Comparison of ENCODE assay signal across 8 cellular contexts in the genomic region with DNA sequence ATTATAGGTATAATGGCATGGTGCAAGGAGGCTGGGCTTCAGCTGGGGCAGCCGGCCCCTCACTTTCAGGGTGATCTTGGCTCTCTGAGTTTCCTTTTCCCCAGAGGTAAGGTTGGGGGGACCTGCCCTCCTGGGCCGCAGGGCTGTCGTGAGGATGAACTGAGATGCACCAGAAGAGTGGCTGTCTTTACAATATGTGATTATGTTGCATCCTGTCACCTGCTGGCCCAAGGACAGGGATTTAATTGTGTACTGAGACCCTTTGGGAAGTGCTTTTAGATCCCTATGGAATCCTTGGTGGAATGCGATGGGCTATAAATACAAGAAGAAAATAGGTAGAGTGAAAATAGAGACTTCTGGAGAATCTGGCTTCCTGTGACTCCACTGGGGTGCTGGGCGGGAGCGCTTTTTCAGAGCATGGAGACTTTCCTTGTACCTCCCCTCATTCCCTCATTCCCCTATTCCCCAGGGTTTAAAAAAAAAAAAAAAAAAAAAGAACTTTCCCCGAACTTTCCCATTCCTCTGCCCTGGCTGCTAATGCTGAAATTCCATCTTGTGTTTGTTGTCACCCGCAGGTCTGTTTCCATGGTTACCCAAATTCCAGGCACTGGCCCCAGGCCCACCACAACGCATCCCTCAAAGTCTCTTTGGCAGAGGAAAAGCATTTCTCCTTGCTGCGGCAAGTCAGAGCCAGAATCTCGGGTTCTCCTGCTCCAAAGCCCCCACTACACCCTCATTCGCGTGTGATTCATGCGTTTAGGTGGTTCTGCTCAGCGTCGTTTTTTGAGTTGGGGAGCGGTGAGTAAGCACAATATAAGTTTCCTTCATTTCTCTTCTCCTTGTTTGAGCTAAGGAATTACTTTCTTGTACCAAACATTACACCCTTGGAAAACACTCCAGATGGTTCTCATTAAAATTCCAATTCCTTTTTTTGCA. TPM values are rescaled to one million over a fixed set of nuclear protein-coding genes. Genes with fewer than 3 reads are reported as not detected.
DNase-seq lines count a peak whose midpoint lies in the region; TF ChIP-seq lines count a peak whose summit lies in the region.

No MANE protein-coding gene starts in this region.

- peak; percentile 63 for DNase-seq in H4 (ENCODE audit: low spot score)
- peak; percentile 95 to 99 for DNase-seq in cardiac fibroblast (ENCODE audit: low read depth in 2 of 2)
- DNase-seq in islet precursor cell, result peak; percentile 97
- peak; percentile 11 for DNase-seq in smooth muscle cell (lab: John Stamatoyannopoulos, UW; ENCODE audit: unreplicated experiment)
- no peak for DNase-seq in NCI-H187 (lab: John Stamatoyannopoulos, UW)
- DNase-seq in GM20000 (ENCODE audit: low spot score), result no peak
- no peak for DNase-seq in NCI-H146 treated with DMSO at 0.1 percent for 48 hours (lab: John Stamatoyannopoulos, UW; ENCODE audit: unreplicated experiment)
- no peak for DNase-seq in KBM-7

- no peaks in the 10 kb centered on the region for H4K20me1 ChIP-seq in smooth muscle cell (ENCODE audit: low read depth)

- no peaks in the 10 kb centered on the region for H3K27me3 ChIP-seq in smooth muscle cell (ENCODE audit: low read depth)

- H3K4me1 ChIP-seq in smooth muscle cell (ENCODE audit: low read depth), result peaks cover 43% of the 10 kb centered on the region

- 19% methylated on average over 17 of the region's 17 CpGs for WGBS in smooth muscle cell (ENCODE audit: low lambda C conversion rate)

- H3K27ac ChIP-seq in smooth muscle cell (ENCODE audit: low read depth), result peak overlapping the region; percentile 93

- H2AFZ ChIP-seq in smooth muscle cell (ENCODE audit: low read depth), result no peak overlapping the region

- peaks cover 27% of the 10 kb centered on the region for H3F3A ChIP-seq in smooth muscle cell (ENCODE audit: low read depth)

- H3K9ac ChIP-seq in smooth muscle cell (ENCODE audit: low read depth), result peak overlapping the region; percentile 84

- no peaks in the 10 kb centered on the region for H3K79me2 ChIP-seq in smooth muscle cell (ENCODE audit: low read depth)

- TF ChIP-seq CTCF in cardiac fibroblast (IDR thresholded peaks at IDR 0.05; ENCODE audit: low read depth, low read length), result no peak
- TF ChIP-seq CTCF in smooth muscle cell (IDR thresholded peaks at IDR 0.05; ENCODE audit: borderline replicate concordance, insufficient read depth, poor library complexity, severe bottlenecking), result no peak
- TF ChIP-seq CTCF in GM20000 (IDR thresholded peaks at IDR 0.05; ENCODE audit: extremely low read depth, missing control alignments), result no peak

- no peaks in the 10 kb centered on the region for H3K36me3 ChIP-seq in smooth muscle cell (ENCODE audit: low read depth)

- peak overlapping the region; percentile 57 for H3K4me2 ChIP-seq in smooth muscle cell

- H3K4me3 ChIP-seq in cardiac fibroblast (replicated peaks in 1 of 2; ENCODE audit: low read depth in 2 of 2, low read length in 2 of 2) (peak overlapping the region in 1 of 2 donors; percentile 27), smooth muscle cell (peak overlapping the region; percentile 5)

- in situ Hi-C loops in KBM-7 (cut with MboI; ENCODE audit: low pct_unique_long_range_greater_than_20kb, low sequenced_read_pairs), result loop anchor here (25.0 kb wide), 1 partner anchor 252 kb away; no protein-coding TSS in a partner anchor

- no peaks in the 10 kb centered on the region for H3K9me3 ChIP-seq in smooth muscle cell (replicated peaks; ENCODE audit: low read depth)

RNA-seq across cellular contexts. Expression of gene ANAPC13, which starts 21.8 kb away (rescaled TPM):
- total RNA-seq in H4 (2014; rRNA removed; shearing (Covaris generic)), result 158 and 197 TPM in 2 replicates
- 115 and 119 TPM in 2 replicates for total RNA-seq in smooth muscle cell
- 93.8 and 114 TPM in 2 replicates for polyA plus RNA-seq in smooth muscle cell

RNA-seq across cellular contexts. Expression of gene CEP63, which starts 21.9 kb away (rescaled TPM):
- total RNA-seq in H4 (2014; rRNA removed; shearing (Covaris generic)), result 21.3 and 23.2 TPM in 2 replicates
- total RNA-seq in smooth muscle cell, result 16.9 and 20.2 TPM in 2 replicates
- 21.4 and 24.5 TPM in 2 replicates for polyA plus RNA-seq in smooth muscle cell

Comparison
In these comparisons a context has a peak if more than half of its experiments do, and no peak if none do; other contexts are left out.
1. DNase-seq: peak in H4 (single experiment), cardiac fibroblast (2 of 2), islet precursor cell (single experiment) and smooth muscle cell (single experiment); none in NCI-H187 (0 of 2), GM20000 (single experiment), NCI-H146 treated with DMSO at 0.1 percent for 48 hours (single experiment) and KBM-7 (single experiment).